Comparison of ENCODE assay signal across 27 cellular contexts in genomic region chr4:41890085-41890484, GRCh38.
"Had no signal": no experiment of that assay in that cellular context is flagged by ENCODE, and none has a peak within 500 bp of the region (broad histone marks: within the 10 kb centered on the region; RNA-seq: fewer than 3 reads in every experiment).

No MANE protein-coding gene starts in this region.

- H3K27me3 ChIP-seq: Peyer's patch had no signal

- H3K4me3 ChIP-seq: Peyer's patch, SJSA1 had no signal

- H3K4me1 ChIP-seq: Peyer's patch, SJSA1 had no signal

- H3K27ac ChIP-seq: Peyer's patch, SJSA1 had no signal

- H3K4me2 ChIP-seq: SK-N-SH had no signal

- H3K9ac ChIP-seq: SK-N-SH had no signal

- DNase-seq: Karpas-422; MM.1S; MV-4-11; NCI-H1092; NCI-H1105; NCI-H1417 treated with DMSO at 0.1 percent for 48 hours; NCI-H1436 treated with DMSO at 0.1 percent for 48 hours; NCI-H1694 treated with DMSO at 0.1 percent for 48 hours; NCI-H187 treated with DMSO at 0.1 percent for 48 hours; NCI-H2029; NCI-H2081; NCI-H2171 treated with DMSO at 0.1 percent for 48 hours; NCI-H2227 treated with DMSO at 0.1 percent for 48 hours; NCI-H345; NCI-H446; NCI-H510A treated with DMSO at 0.1 percent for 48 hours; NCI-H524 treated with DMSO at 0.1 percent for 48 hours; NCI-H526 treated with DMSO at 0.1 percent for 48 hours; NCI-H774; NK-92 treated with Interleukin-12 subunit alpha and Interleukin-12 subunit beta, amount 100 ng/mL, for 24 hours; Peyer's patch; Right ventricle myocardium superior; RPMI8226; SHP77 treated with DMSO at 0.1 percent for 48 hours; SK-N-SH; SW 1271 had no signal

- H3K9me3 ChIP-seq: Peyer's patch, SJSA1, SK-N-SH had no signal

- H3K36me3 ChIP-seq: Peyer's patch, SJSA1 had no signal

- H3K9me2 ChIP-seq: SK-N-SH had no signal
